ENCODE assay signal across 9 cellular contexts in genomic region chr4:76301068-76301774, GRCh38. TPM values are rescaled to one million over a fixed set of nuclear protein-coding genes. Genes with fewer than 3 reads are reported as not detected.
A peak's percentile ranks its signal among the peaks of the same experiment; 100 is the strongest.
DNase-seq lines count a peak whose midpoint lies in the region; ATAC-seq and TF ChIP-seq lines count a peak whose summit lies in the region.
"Had no signal": no experiment of that assay in that cellular context is flagged by ENCODE, and none has a peak within 500 bp of the region (broad histone marks: within the 10 kb centered on the region; RNA-seq: fewer than 3 reads in every experiment).

No MANE protein-coding gene starts in this region.

- H3K4me3 ChIP-seq in tibial artery: no peak overlapping the region
- H3K4me3 ChIP-seq: upper lobe of left lung had no signal

- H3K9me3 Mint-ChIP-seq in activated CD4-positive, alpha-beta T cell treated with anti-CD3 and anti-CD28 coated beads, Interleukin-2, amount 10 ng/mL, durations not matched to agents 24 days and 14 days: peaks cover 17% of the 10 kb centered on the region

- H3K27me3 ChIP-seq in tibial artery: no peaks in the 10 kb centered on the region
- H3K27me3 ChIP-seq: upper lobe of left lung had no signal

- H3K36me3 Mint-ChIP-seq in activated CD4-positive, alpha-beta T cell treated with anti-CD3 and anti-CD28 coated beads, Interleukin-2, amount 10 ng/mL, durations not matched to agents 24 days and 14 days (ENCODE audit: low read depth): peaks cover 5% of the 10 kb centered on the region

- peaks cover 9% of the 10 kb centered on the region for H3K27me3 Mint-ChIP-seq in activated CD4-positive, alpha-beta T cell treated with anti-CD3 and anti-CD28 coated beads, Interleukin-2, amount 10 ng/mL, durations not matched to agents 24 days and 14 days

- no peak for TF ChIP-seq CTCF in tibial artery (IDR thresholded peaks at IDR 0.05)

- intact Hi-C loops in activated CD4-positive, alpha-beta T cell treated with anti-CD3 and anti-CD28 coated beads, Interleukin-2, amount 10 ng/mL, durations not matched to agents 24 days and 14 days (cut with micrococcal nuclease): loop anchor here (1.0 to 10.0 kb wide), 7 partner anchors 53 to 1286 kb away; partner anchors contain the start of genes CXCL10 and SDAD1
- intact Hi-C loops in left ventricle myocardium superior (cut with micrococcal nuclease): no loop called here
- intact Hi-C loops in tibial artery (cut with DNase I; ENCODE audit: low total_unique reads): no loop called here

- H3K27ac ChIP-seq in tibial artery: peak overlapping the region; percentile 25 to 49

- H3K4me1 Mint-ChIP-seq in activated CD4-positive, alpha-beta T cell treated with anti-CD3 and anti-CD28 coated beads, Interleukin-2, amount 10 ng/mL, durations not matched to agents 24 days and 14 days: peaks cover 39% of the 10 kb centered on the region

- H3K36me3 ChIP-seq in tibial artery: no peaks in the 10 kb centered on the region
- H3K36me3 ChIP-seq: upper lobe of left lung had no signal

- peak; percentile 82 for DNase-seq in activated CD4-positive, alpha-beta T cell treated with anti-CD3 and anti-CD28 coated beads, Interleukin-2, amount 10 ng/mL, durations not matched to agents 24 days and 14 days
- no peak for DNase-seq in activated CD4-positive, alpha-beta T cell treated with anti-CD3 and anti-CD28 coated beads, Interleukin-2, amount 50 U/mL, for 1 hour
- peak; percentile 42 for DNase-seq in HuH-7.5 (ENCODE audit: low spot score)
- peak; percentile 26 for DNase-seq in UCSD-AML1 (lab: John Stamatoyannopoulos, UW; ENCODE audit: unreplicated experiment)
- DNase-seq in left ventricle myocardium superior: no peak
- no peak for DNase-seq in tibial artery
- DNase-seq in ecto neural progenitor cell (ENCODE audit: low spot score): no peak
- DNase-seq: upper lobe of left lung had no signal

- peaks cover 0 to 20% (median 13%) of the 10 kb centered on the region in 4 donors for H3K4me1 ChIP-seq in tibial artery

- H3K27ac Mint-ChIP-seq in activated CD4-positive, alpha-beta T cell treated with anti-CD3 and anti-CD28 coated beads, Interleukin-2, amount 10 ng/mL, durations not matched to agents 24 days and 14 days: peak overlapping the region; percentile 66

- no peak overlapping the region for H3K4me3 Mint-ChIP-seq in activated CD4-positive, alpha-beta T cell treated with anti-CD3 and anti-CD28 coated beads, Interleukin-2, amount 10 ng/mL, durations not matched to agents 24 days and 14 days

- ATAC-seq in GM21786 (IDR thresholded peaks at IDR 0.05; ENCODE audit: unreplicated experiment) (peak; percentile 98), left ventricle myocardium superior (peak; percentile 31)

- no peaks in the 10 kb centered on the region for H3K9me3 ChIP-seq in tibial artery

RNA-seq across cellular contexts. Expression of gene STBD1, which starts 5.3 kb away (rescaled TPM):
- 0.14 and 0.35 TPM in 2 replicates for total RNA-seq in activated CD4-positive, alpha-beta T cell treated with anti-CD3 and anti-CD28 coated beads, Interleukin-2, amount 10 ng/mL, durations not matched to agents 24 days and 14 days
- 26.9 TPM for total RNA-seq in left ventricle myocardium superior

RNA-seq across cellular contexts. Expression of gene FAM47E, which starts 49.7 kb away (rescaled TPM):
- not detected in 2 replicates for total RNA-seq in activated CD4-positive, alpha-beta T cell treated with anti-CD3 and anti-CD28 coated beads, Interleukin-2, amount 10 ng/mL, durations not matched to agents 24 days and 14 days
- 2.4 TPM for total RNA-seq in left ventricle myocardium superior

Comparison
In these comparisons a context has a peak if more than half of its experiments do, and no peak if none do; other contexts are left out.
1. DNase-seq: peak in activated CD4-positive, alpha-beta T cell treated with anti-CD3 and anti-CD28 coated beads, Interleukin-2, amount 10 ng/mL, durations not matched to agents 24 days and 14 days (single experiment), HuH-7.5 (single experiment) and UCSD-AML1 (single experiment); none in activated CD4-positive, alpha-beta T cell treated with anti-CD3 and anti-CD28 coated beads, Interleukin-2, amount 50 U/mL, for 1 hour (single experiment), left ventricle myocardium superior (single experiment), tibial artery (0 of 2) and ecto neural progenitor cell (single experiment).
2. RNA of gene STBD1, which starts 5.3 kb away (total RNA-seq): 26.9 TPM in left ventricle myocardium superior (single experiment); 0.14 to 0.35 TPM in activated CD4-positive, alpha-beta T cell treated with anti-CD3 and anti-CD28 coated beads, Interleukin-2, amount 10 ng/mL, durations not matched to agents 24 days and 14 days; every median in the first group is over 10 times any median in the second.